ENCODE assay signal across 28 cellular contexts in the genomic region with DNA sequence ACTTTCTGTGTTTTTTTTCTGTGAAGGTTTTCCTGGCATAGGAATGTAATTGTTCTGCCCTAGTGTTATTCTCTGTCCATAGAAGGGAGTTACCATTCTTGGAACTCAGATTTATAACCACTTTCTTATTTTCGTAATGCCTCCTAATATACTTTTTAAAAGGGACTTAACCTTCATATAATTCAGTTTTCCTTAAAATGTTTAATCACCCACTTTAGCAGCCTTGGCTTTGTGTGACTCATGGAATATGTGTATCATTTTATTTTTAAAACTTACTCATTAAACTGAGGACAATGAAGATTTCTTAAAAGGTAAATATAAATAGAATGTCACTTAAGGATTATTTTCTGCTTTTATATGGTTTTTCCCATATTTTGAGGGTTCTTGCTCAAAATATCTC. TPM values are rescaled to one million over a fixed set of nuclear protein-coding genes. Genes with fewer than 3 reads are reported as not detected.
DNase-seq lines count a peak whose midpoint lies in the region; ATAC-seq and TF ChIP-seq lines count a peak whose summit lies in the region.
"Had no signal": no experiment of that assay in that cellular context is flagged by ENCODE, and none has a peak within 500 bp of the region (broad histone marks: within the 10 kb centered on the region; RNA-seq: fewer than 3 reads in every experiment).

No MANE protein-coding gene starts in this region.

- no peak overlapping the region for H3K18ac ChIP-seq in mesenchymal stem cell (ENCODE audit: low read depth in 1 of 2, low read length in 2 of 2)

- WGBS in mesenchymal stem cell, result 60% methylated on average over 1 of the region's 1 CpG
- 0% methylated on average over 1 of the region's 1 CpG for WGBS in mammary epithelial cell (ENCODE audit: low coverage, missing lambda C conversion rate)

- no peak overlapping the region for H2AK5ac ChIP-seq in mesenchymal stem cell (ENCODE audit: low read length, severe bottlenecking)

- CTCF ChIA-PET in mammary epithelial cell (lab: Charles Lee; ENCODE audit: low non-redundant PET), result no interaction called here

- H4K20me1 ChIP-seq in mammary epithelial cell (ENCODE audit: insufficient read depth, low read length), result no peaks in the 10 kb centered on the region

- intact Hi-C loops in ascending aorta (cut with DNase I), result loop anchor here (5.0 kb wide), 1 partner anchor 184 kb away; no protein-coding TSS in a partner anchor
- intact Hi-C loops in uterus (cut with DNase I; ENCODE audit: low total_unique reads), result no loop called here
- intact Hi-C loops in mammary epithelial cell (cut with micrococcal nuclease), result no loop called here

- BruUV-seq in mammary epithelial cell (replicated peaks; lab: Mats Ljungman, UMichigan), result no TSS peak

- H2BK5ac ChIP-seq in mesenchymal stem cell (ENCODE audit: low read depth, low read length, poor library complexity, severe bottlenecking), result no peak overlapping the region

- no peak for DNase-seq in HFFc6
- no peak for DNase-seq in ascending aorta (ENCODE audit: low spot score in 2 of 2)
- no peak for DNase-seq in mesenchymal stem cell
- no peak for DNase-seq in uterus
- no peak for DNase-seq in SIG-M5 treated with dmso at 0.1 percent for 504 hours (lab: John Stamatoyannopoulos, UW; ENCODE audit: unreplicated experiment)
- DNase-seq in stimulated activated CD4-positive, alpha-beta T cell treated with anti-CD3 and anti-CD28 coated beads, Interleukin-1b, Interleukin-23, amount 100 ng/mL, for 48 hours, result no peak
- no peak for DNase-seq in mammary epithelial cell
- DNase-seq: activated CD4-positive, alpha-beta T cell treated with anti-CD3 and anti-CD28 coated beads for 48 hours; activated CD8-positive, alpha-beta memory T cell treated with anti-CD3 and anti-CD28 coated beads for 24 hours; activated gamma-delta T cell; activated T-cell treated with anti-CD3 and anti-CD28 coated beads, Interleukin-2, amount 50 U/mL, for 1 hour; CD4-positive, alpha-beta T cell; foreskin fibroblast; H7; head of caudate nucleus; NCI-H1417 treated with DMSO at 0.1 percent for 48 hours; NCI-H2081 treated with DMSO at 0.1 percent for 48 hours; NCI-H774; right cardiac atrium; stimulated activated CD4-positive, alpha-beta T cell treated with anti-CD3 and anti-CD28 coated beads, Interleukin-4, amount 100 ng/mL, for 1 hour; substantia nigra had no signal

- peak overlapping the region; percentile 61 for H3K9ac ChIP-seq in mesenchymal stem cell (ENCODE audit: low read length)
- no peak overlapping the region for H3K9ac ChIP-seq in mammary epithelial cell (ENCODE audit: insufficient read depth, low read length)

- TF ChIP-seq POLR2A in uterus (IDR thresholded peaks at IDR 0.05), result no peak

- H2BK12ac ChIP-seq in mesenchymal stem cell (ENCODE audit: low read length in 2 of 2), result no peak overlapping the region

- H3K4me3 Mint-ChIP-seq in HFFc6, result peak overlapping the region; percentile 40
- H3K4me3 Mint-ChIP-seq: brain; CD4-positive, alpha-beta T cell; natural killer cell treated with Interleukin-12 subunit alpha and Interleukin-12 subunit beta and Interleukin-15 and Interleukin-18, amount 100 ng/mL, for 72 hours; T-helper 2 cell treated with Interferon-gamma antibody and Interleukin-4, amounts not matched to agents 5 μg/mL and 100 μg/mL, for 36 hours had no signal

- H3K4me2 ChIP-seq in mesenchymal stem cell (ENCODE audit: low read length, poor library complexity, severe bottlenecking) (no peak overlapping the region), mammary epithelial cell (ENCODE audit: insufficient read depth, low read depth, low read length) (no peak overlapping the region)

- H3K27ac Mint-ChIP-seq in HFFc6, result peak overlapping the region; percentile 83
- H3K27ac Mint-ChIP-seq: CD4-positive, alpha-beta T cell; natural killer cell treated with Interleukin-12 subunit alpha and Interleukin-12 subunit beta and Interleukin-15 and Interleukin-18, amount 100 ng/mL, for 72 hours; T-helper 2 cell treated with Interferon-gamma antibody and Interleukin-4, amounts not matched to agents 5 μg/mL and 100 μg/mL, for 36 hours had no signal

- peaks cover 43% of the 10 kb centered on the region for H3K79me2 ChIP-seq in mammary epithelial cell (ENCODE audit: insufficient read depth, low read length)

- in situ Hi-C loops in mammary epithelial cell (cut with MboI; ENCODE audit: low sequenced_read_pairs in 2 of 2), result no loop called here

- no peak overlapping the region for H3K23ac ChIP-seq in mesenchymal stem cell (ENCODE audit: low read length in 2 of 2)

- H3K9me3 Mint-ChIP-seq in HFFc6, result no peaks in the 10 kb centered on the region
- H3K9me3 Mint-ChIP-seq: CD4-positive, alpha-beta T cell; natural killer cell treated with Interleukin-12 subunit alpha and Interleukin-12 subunit beta and Interleukin-15 and Interleukin-18, amount 100 ng/mL, for 72 hours; T-helper 2 cell treated with Interferon-gamma antibody and Interleukin-4, amounts not matched to agents 5 μg/mL and 100 μg/mL, for 36 hours had no signal

- H2BK15ac ChIP-seq in mesenchymal stem cell (ENCODE audit: low read depth, poor library complexity, severe bottlenecking), result no peak overlapping the region

- no peak for TF ChIP-seq CTCF in HFFc6 (IDR thresholded peaks at IDR 0.05)
- TF ChIP-seq CTCF in ascending aorta (IDR thresholded peaks at IDR 0.05), result no peak
- no peak for TF ChIP-seq CTCF in uterus (IDR thresholded peaks at IDR 0.05)
- no peak for TF ChIP-seq CTCF in mammary epithelial cell (conservative IDR thresholded peaks at IDR 0.05 in 1 of 2, IDR thresholded peaks at IDR 0.05 in 1 of 2; ENCODE audit: extremely low read depth in 1 of 2, insufficient read depth in 1 of 2, low read depth in 1 of 2, low read length in 2 of 2)

- H3K9me3 ChIP-seq in ascending aorta (no peaks in the 10 kb centered on the region), mesenchymal stem cell (ENCODE audit: control insufficient read depth, low read length) (no peaks in the 10 kb centered on the region), uterus (no peaks in the 10 kb centered on the region), mammary epithelial cell (replicated peaks; ENCODE audit: insufficient read depth, low read length) (no peaks in the 10 kb centered on the region)

- H4K8ac ChIP-seq in mesenchymal stem cell (ENCODE audit: low read length), result no peak overlapping the region

- no peak overlapping the region for H3K4ac ChIP-seq in mesenchymal stem cell (ENCODE audit: low read depth in 1 of 2, low read length in 2 of 2)

- no peaks in the 10 kb centered on the region for H3K36me3 ChIP-seq in ascending aorta
- H3K36me3 ChIP-seq in mesenchymal stem cell (ENCODE audit: control insufficient read depth in 1 of 2, insufficient read depth in 2 of 2, low read depth in 1 of 2, low read length in 2 of 2), result peaks cover 9 to 38% of the 10 kb centered on the region in 2 experiments
- no peaks in the 10 kb centered on the region for H3K36me3 ChIP-seq in uterus
- H3K36me3 ChIP-seq in mammary epithelial cell (ENCODE audit: insufficient read depth, low read length), result no peaks in the 10 kb centered on the region

- H3K4me1 Mint-ChIP-seq in HFFc6 (ENCODE audit: low read depth), result peaks cover 87% of the 10 kb centered on the region

- no peak overlapping the region for H3K14ac ChIP-seq in mesenchymal stem cell (ENCODE audit: low read length in 2 of 2)

- H3K79me1 ChIP-seq in mesenchymal stem cell (replicated peaks; ENCODE audit: low read length, poor library complexity, severe bottlenecking), result no peaks in the 10 kb centered on the region

- no peaks in the 10 kb centered on the region for H3K27me3 ChIP-seq in ascending aorta
- H3K27me3 ChIP-seq in mesenchymal stem cell (ENCODE audit: control insufficient read depth in 1 of 2, insufficient read depth in 1 of 2, low read length in 2 of 2), result no peaks in the 10 kb centered on the region
- no peaks in the 10 kb centered on the region for H3K27me3 ChIP-seq in uterus
- no peaks in the 10 kb centered on the region for H3K27me3 ChIP-seq in mammary epithelial cell (ENCODE audit: insufficient read depth, low read length)

- ATAC-seq in GM19395 (IDR thresholded peaks at IDR 0.05; ENCODE audit: unreplicated experiment), result no peak
- ATAC-seq: K562; natural killer cell treated with Interleukin-12 subunit alpha and Interleukin-12 subunit beta and Interleukin-15 and Interleukin-18, amount 100 ng/mL, for 72 hours; right cardiac atrium had no signal

- no peaks in the 10 kb centered on the region; the same call in 1 of the 2 replicates for H3K27me3 Mint-ChIP-seq in HFFc6 (ENCODE audit: insufficient read depth)
- H3K27me3 Mint-ChIP-seq: brain had no signal

- H3K4me1 ChIP-seq in ascending aorta (peaks cover 7 to 36% of the 10 kb centered on the region in 2 donors), mesenchymal stem cell (ENCODE audit: control insufficient read depth, insufficient read depth, low read depth, low read length) (peaks cover 6% of the 10 kb centered on the region), uterus (peaks cover 5 to 26% of the 10 kb centered on the region in 2 donors), mammary epithelial cell (ENCODE audit: insufficient read depth, low read length) (no peaks in the 10 kb centered on the region)

- no peak overlapping the region for H2BK120ac ChIP-seq in mesenchymal stem cell (ENCODE audit: low read depth, low read length)

- peaks cover 39% of the 10 kb centered on the region for H3K36me3 Mint-ChIP-seq in HFFc6 (ENCODE audit: low read depth)
- H3K36me3 Mint-ChIP-seq: natural killer cell treated with Interleukin-12 subunit alpha and Interleukin-12 subunit beta and Interleukin-15 and Interleukin-18, amount 100 ng/mL, for 72 hours had no signal

- no peak overlapping the region for H4K91ac ChIP-seq in mesenchymal stem cell (ENCODE audit: low read length)

- H3K4me3 ChIP-seq in ascending aorta (no peak overlapping the region), mesenchymal stem cell (ENCODE audit: insufficient read depth in 1 of 2, low read depth in 1 of 2, low read length in 2 of 2) (no peak overlapping the region), uterus (no peak overlapping the region), mammary epithelial cell (replicated peaks in 1 of 3; ENCODE audit: insufficient read depth in 1 of 3, low read depth in 2 of 3, low read length in 3 of 3) (no peak overlapping the region)
- H3K4me3 ChIP-seq: K562 had no signal

- dilution Hi-C loops in mammary epithelial cell (cut with HindIII; ENCODE audit: low sequenced_read_pairs), result no loop called here

- H2AFZ ChIP-seq in mesenchymal stem cell (ENCODE audit: low read depth, low read length), result no peak overlapping the region
- no peak overlapping the region for H2AFZ ChIP-seq in mammary epithelial cell (ENCODE audit: low read depth, low read length)

- peak overlapping the region; percentile 60 to 61 for H3K27ac ChIP-seq in ascending aorta
- H3K27ac ChIP-seq in mesenchymal stem cell (ENCODE audit: low read length, poor library complexity, severe bottlenecking), result no peak overlapping the region
- peak overlapping the region; percentile 59 to 66 for H3K27ac ChIP-seq in uterus
- H3K27ac ChIP-seq in mammary epithelial cell (ENCODE audit: insufficient read depth, low read depth, low read length), result no peak overlapping the region
- H3K27ac ChIP-seq: epithelial cell of prostate, RWPE1 had no signal

RNA-seq across cellular contexts. Expression of a gene that starts 50.0 kb away (rescaled TPM):
- total RNA-seq in HFFc6 (2021; fragmentation: NEBNext Ultra II Directional; extraction: Animal tissue kit (Norgen Biotek cat#: 25700)), result 100 to 1,000 TPM; 256 to 360 (median 323) TPM
- total RNA-seq in ascending aorta (134 TPM), uterus (100 to 1,000 TPM in 2 of 4 donors, 10 to 100 TPM in 2; 32.4 to 264 (median 117) TPM), mammary epithelial cell (100 to 1,000 TPM; 114 to 184 TPM)
- polyA plus RNA-seq in mesenchymal stem cell (2013, experiment 1 of 2), result 100 TPM
- polyA plus RNA-seq in mesenchymal stem cell (2013, experiment 2 of 2), result 99.7 TPM
- polyA plus RNA-seq in mammary epithelial cell, result 46.7 TPM
- polyA minus RNA-seq in mammary epithelial cell, result 258 TPM

Comparison
In these comparisons a context has a peak if more than half of its experiments do, and no peak if none do; other contexts are left out.
1. H3K27ac ChIP-seq: peak in ascending aorta (2 of 2) and uterus (2 of 2); none in mesenchymal stem cell (single experiment) and mammary epithelial cell (single experiment).